2 cellular contexts compared by ENCODE assay signal in the genomic region with DNA sequence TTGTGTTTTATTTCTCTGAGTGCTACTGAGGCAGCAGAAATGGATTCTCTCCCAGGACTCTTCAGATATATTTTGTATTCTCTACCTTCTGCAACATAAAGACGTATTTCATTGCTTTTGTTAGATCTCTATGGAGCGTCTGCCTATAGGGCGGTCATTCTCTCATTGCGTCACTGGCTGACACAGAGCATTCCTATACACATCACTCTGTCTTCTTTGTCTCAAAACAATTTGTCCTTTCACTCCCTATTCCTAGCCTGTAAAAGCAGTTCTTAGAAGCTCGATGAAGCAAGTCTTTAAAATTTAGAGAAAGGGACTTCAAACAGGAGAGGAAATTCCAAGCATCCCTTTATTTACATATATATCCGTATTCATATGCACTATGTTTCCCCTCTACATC.
TF ChIP-seq lines count a peak whose summit lies in the region.

No MANE protein-coding gene starts in this region.

TF ChIP-seq in H1, 55 proteins besides CTCF, POLR2A, EP300 and RAD21 (continued from another document):
- TF ChIP-seq BACH1 (IDR thresholded peaks at IDR 0.05; ENCODE audit: low read length): no peak
- TF ChIP-seq TBP (IDR thresholded peaks at IDR 0.05; ENCODE audit: low read depth, low read length): no peak

TF ChIP-seq in HEK293T, 16 proteins besides CTCF, POLR2A, EP300 and RAD21 (continued from another document):
- no peak for TF ChIP-seq PKNOX1 (IDR thresholded peaks at IDR 0.05)
- no peak for TF ChIP-seq BHLHE40 (IDR thresholded peaks at IDR 0.05; ENCODE audit: borderline replicate concordance)
- TF ChIP-seq FOXM1 (IDR thresholded peaks at IDR 0.05; ENCODE audit: borderline replicate concordance): no peak
- no peak for TF ChIP-seq ZNF384 (IDR thresholded peaks at IDR 0.05)
- TF ChIP-seq CTBP1 (IDR thresholded peaks at IDR 0.05; ENCODE audit: borderline replicate concordance): no peak
- no peak for TF ChIP-seq LEF1 (IDR thresholded peaks at IDR 0.05; ENCODE audit: borderline replicate concordance)
- no peak for TF ChIP-seq HDGF (IDR thresholded peaks at IDR 0.05; ENCODE audit: borderline replicate concordance)
- no peak for TF ChIP-seq ARNT (IDR thresholded peaks at IDR 0.05)
- no peak for TF ChIP-seq FOXK2 (IDR thresholded peaks at IDR 0.05)
- no peak for TF ChIP-seq SUZ12 (IDR thresholded peaks at IDR 0.05)
